8 cellular contexts compared by ENCODE assay signal in genomic region chr2:178523596-178524134, GRCh38. TPM values are rescaled to one million over a fixed set of nuclear protein-coding genes. Genes with fewer than 3 reads are reported as not detected.
DNase-seq lines count a peak whose midpoint lies in the region; ATAC-seq and TF ChIP-seq lines count a peak whose summit lies in the region.

No MANE protein-coding gene starts in this region.

- DNase-seq in A673 (ENCODE audit: low spot score) (no peak), foreskin fibroblast (peak in 1 of 2 donors; percentile 21), prostate gland (ENCODE audit: low spot score) (no peak), amniotic stem cell (lab: John Stamatoyannopoulos, UW) (no peak), NCI-H2029 (lab: John Stamatoyannopoulos, UW) (no peak)
- DNase-seq in stimulated activated CD4-positive, alpha-beta T cell treated with anti-CD3 and anti-CD28 coated beads, Interleukin-4, amount 100 ng/mL, for 24 hours, result no peak

- POLR2A ChIA-PET in A673 (lab: Charles Lee; ENCODE audit: low non-redundant PET), result no interaction called here

- ATAC-seq in GM19463 (IDR thresholded peaks at IDR 0.05; ENCODE audit: unreplicated experiment), result peak; percentile 16
- ATAC-seq in SK-N-SH treated with all-trans-retinoic acid at 6 μM for 48 hours, result peak; percentile 66

- TF ChIP-seq CTCF in A673 (conservative IDR thresholded peaks at IDR 0.05; ENCODE audit: low read depth, low read length) (no peak), foreskin fibroblast (IDR thresholded peaks at IDR 0.05; ENCODE audit: low read depth, low read length) (no peak), prostate gland (IDR thresholded peaks at IDR 0.05) (no peak)

- H3K36me3 ChIP-seq in A673 (ENCODE audit: insufficient read depth, low read length, poor library complexity, severe bottlenecking) (no peaks in the 10 kb centered on the region), prostate gland (no peaks in the 10 kb centered on the region)

- TF ChIP-seq POLR2A in prostate gland (IDR thresholded peaks at IDR 0.05), result no peak

- peak overlapping the region; percentile 58 for H3K27ac ChIP-seq in A673 (ENCODE audit: low read depth, low read length, poor library complexity, severe bottlenecking)
- peak overlapping the region; percentile 57 to 61 for H3K27ac ChIP-seq in prostate gland

- intact Hi-C loops in A673 (cut with micrococcal nuclease; ENCODE audit: unreplicated experiment), result no loop called here
- intact Hi-C loops in prostate gland (cut with DNase I), result no loop called here

- H3K4me1 ChIP-seq in A673 (ENCODE audit: insufficient read depth, low read length, poor library complexity, severe bottlenecking) (peaks cover 3% of the 10 kb centered on the region), prostate gland (replicated peaks) (no peaks in the 10 kb centered on the region)

- BruUV-seq in A673 (replicated peaks; lab: Mats Ljungman, UMichigan), result no TSS peak

- H3K4me3 ChIP-seq in A673 (ENCODE audit: low read depth, low read length, poor library complexity, severe bottlenecking) (peak overlapping the region; percentile 60), foreskin fibroblast (ENCODE audit: low read depth in 1 of 2, low read length in 2 of 2) (peak overlapping the region; percentile 55 to 85), prostate gland (peak overlapping the region; percentile 40 to 47)

- H3K27me3 ChIP-seq in A673 (replicated peaks; ENCODE audit: insufficient read depth, low read depth, low read length, poor library complexity) (no peaks in the 10 kb centered on the region), prostate gland (replicated peaks; ENCODE audit: insufficient read depth) (no peaks in the 10 kb centered on the region)

- WGBS in prostate gland, result 64% methylated on average over 8 of the region's 8 CpGs

- H3K9me3 ChIP-seq in A673 (ENCODE audit: low read depth, low read length, poor library complexity, severe bottlenecking), result no peaks in the 10 kb centered on the region
- no peaks in the 10 kb centered on the region for H3K9me3 ChIP-seq in prostate gland

- CTCF ChIA-PET in A673 (lab: Charles Lee), result no interaction called here

TF ChIP-seq in SK-N-SH treated with all-trans-retinoic acid at 6 μM for 48 hours, 23 proteins besides CTCF, POLR2A, EP300 and RAD21:
- TF ChIP-seq ISL1 (CRISPR knock-in tag; IDR thresholded peaks at IDR 0.05) (no peak), TCF4 (CRISPR knock-in tag; IDR thresholded peaks at IDR 0.05; ENCODE audit: borderline replicate concordance) (no peak), ZNF70 (CRISPR knock-in tag; IDR thresholded peaks at IDR 0.05) (no peak)

RNA-seq across cellular contexts. Expression of gene PLEKHA3, which starts 43.4 kb away (rescaled TPM):
- total RNA-seq in A673 (2021) (26.6 and 27.0 TPM in 2 replicates), prostate gland (10 to 100 TPM in 1 of 2 donors, 1 to 10 TPM in 1; 8.2 to 15.7 TPM)

RNA-seq across cellular contexts. Expression of gene FKBP7, which starts 45.3 kb away (rescaled TPM):
- total RNA-seq in A673 (2021) (17.1 and 18.4 TPM in 2 replicates), prostate gland (10 to 100 TPM in 1 of 2 donors, 1 to 10 TPM in 1; 6.0 to 12.5 TPM)
